8 cellular contexts compared by ENCODE assay signal in genomic region chr5:135033026-135033861, GRCh38. TPM values are rescaled to one million over a fixed set of nuclear protein-coding genes. Genes with fewer than 3 reads are reported as not detected.
DNase-seq lines count a peak whose midpoint lies in the region; ATAC-seq lines count a peak whose summit lies in the region.

No MANE protein-coding gene starts in this region.

- H3K9me3 Mint-ChIP-seq in naive thymus-derived CD4-positive, alpha-beta T cell = peaks cover 0 to 12% (median 4%) of the 10 kb centered on the region in 11 donors

- POLR2A ChIA-PET in naive thymus-derived CD4-positive, alpha-beta T cell (lab: Charles Lee) = interaction anchor here (0.6 kb wide), 1 partner anchor 111 kb away, joined by 5 read pairs; no protein-coding TSS in a partner anchor

- DNase-seq in A172 (ENCODE audit: low spot score) = peak; percentile 15
- peak; percentile 20 for DNase-seq in GM04503 (ENCODE audit: low read depth)
- DNase-seq in NCI-H526 treated with DMSO at 0.1 percent for 48 hours (lab: John Stamatoyannopoulos, UW) = peak; percentile 9
- peak; percentile 4 to 26 for DNase-seq in dermis microvascular lymphatic vessel endothelial cell (ENCODE audit: low read depth in 2 of 2)
- peak in 3 of 9 donors; percentile 15 to 45 (median 21) for DNase-seq in naive thymus-derived CD4-positive, alpha-beta T cell
- DNase-seq in activated CD8-positive, alpha-beta memory T cell treated with anti-CD3 and anti-CD28 coated beads, Interleukin-2, amount 50 U/mL, for 4 hours = no peak

- peak overlapping the region; percentile 44 for H3K4me3 ChIP-seq in naive thymus-derived CD4-positive, alpha-beta T cell (ENCODE audit: low read length)

- intact Hi-C loops in naive thymus-derived CD4-positive, alpha-beta T cell (cut with micrococcal nuclease) = loop anchor here (10.0 kb wide), 2 partner anchors 68 to 292 kb away; partner anchors contain the start of gene CATSPER3 (in 1 of the 2)

- H3K4me1 ChIP-seq in naive thymus-derived CD4-positive, alpha-beta T cell (ENCODE audit: control insufficient read depth in 2 of 2, insufficient read depth in 2 of 2, low read length in 2 of 2) = peaks cover 0 to 14% of the 10 kb centered on the region in 2 donors

- H3K27ac ChIP-seq in naive thymus-derived CD4-positive, alpha-beta T cell (ENCODE audit: low read depth, low read length) = no peak overlapping the region

- H3K27ac Mint-ChIP-seq in naive thymus-derived CD4-positive, alpha-beta T cell = peak overlapping the region in 2 of 9 donors; percentile 42 to 81

- H3K4me1 Mint-ChIP-seq in naive thymus-derived CD4-positive, alpha-beta T cell = peaks cover 32 to 57% (median 45%) of the 10 kb centered on the region in 7 donors

- H3K27me3 ChIP-seq in naive thymus-derived CD4-positive, alpha-beta T cell (ENCODE audit: control insufficient read depth in 2 of 2, insufficient read depth in 2 of 2, low read length in 2 of 2) = peaks cover 0 to 45% of the 10 kb centered on the region in 2 donors

- H3K4me3 Mint-ChIP-seq in naive thymus-derived CD4-positive, alpha-beta T cell = peak overlapping the region; percentile 80 to 93 (median 84)

- CTCF ChIA-PET in naive thymus-derived CD4-positive, alpha-beta T cell (lab: Charles Lee) = no interaction called here

- ATAC-seq in naive thymus-derived CD4-positive, alpha-beta T cell = no peak
- ATAC-seq in GM21360 (IDR thresholded peaks at IDR 0.05; ENCODE audit: unreplicated experiment) (no peak), HG02938 (IDR thresholded peaks at IDR 0.05; ENCODE audit: unreplicated experiment) (no peak)

- H3K36me3 Mint-ChIP-seq in naive thymus-derived CD4-positive, alpha-beta T cell = peaks cover 0 to 5% (median 3%) of the 10 kb centered on the region in 5 donors

- H3K27me3 Mint-ChIP-seq in naive thymus-derived CD4-positive, alpha-beta T cell = peaks cover 77 to 83% (median 82%) of the 10 kb centered on the region in 5 donors

- no peaks in the 10 kb centered on the region for H3K36me3 ChIP-seq in naive thymus-derived CD4-positive, alpha-beta T cell (ENCODE audit: control insufficient read depth in 2 of 3, insufficient read depth in 3 of 3, low read length in 3 of 3)

- no peaks in the 10 kb centered on the region for H3K9me3 ChIP-seq in naive thymus-derived CD4-positive, alpha-beta T cell (ENCODE audit: control insufficient read depth in 2 of 3, low read length in 3 of 3)

RNA-seq across cellular contexts. Expression of gene PITX1, which starts 0.8 kb away (rescaled TPM):
- 43.7 and 49.3 TPM in 2 replicates for total RNA-seq in A172 (2014; rRNA removed; shearing (Covaris generic))
- under 0.01 TPM in 1 of 2 replicates, not detected in the other for total RNA-seq in dermis microvascular lymphatic vessel endothelial cell
- under 1 TPM in 1 of 5 experiments, not detected in 4; 0.17 TPM for total RNA-seq in naive thymus-derived CD4-positive, alpha-beta T cell
- not detected for polyA plus RNA-seq in naive thymus-derived CD4-positive, alpha-beta T cell

Comparison
In these comparisons a context has a peak if more than half of its experiments do, and no peak if none do; other contexts are left out.
1. RNA of gene PITX1, which starts 0.8 kb away (total RNA-seq): 43.7 to 49.3 TPM in A172; 0.17 TPM in naive thymus-derived CD4-positive, alpha-beta T cell and under 0.01 TPM in dermis microvascular lymphatic vessel endothelial cell; every median in the first group is over 10 times any median in the second.